8 cellular contexts compared by ENCODE assay signal in the genomic region with DNA sequence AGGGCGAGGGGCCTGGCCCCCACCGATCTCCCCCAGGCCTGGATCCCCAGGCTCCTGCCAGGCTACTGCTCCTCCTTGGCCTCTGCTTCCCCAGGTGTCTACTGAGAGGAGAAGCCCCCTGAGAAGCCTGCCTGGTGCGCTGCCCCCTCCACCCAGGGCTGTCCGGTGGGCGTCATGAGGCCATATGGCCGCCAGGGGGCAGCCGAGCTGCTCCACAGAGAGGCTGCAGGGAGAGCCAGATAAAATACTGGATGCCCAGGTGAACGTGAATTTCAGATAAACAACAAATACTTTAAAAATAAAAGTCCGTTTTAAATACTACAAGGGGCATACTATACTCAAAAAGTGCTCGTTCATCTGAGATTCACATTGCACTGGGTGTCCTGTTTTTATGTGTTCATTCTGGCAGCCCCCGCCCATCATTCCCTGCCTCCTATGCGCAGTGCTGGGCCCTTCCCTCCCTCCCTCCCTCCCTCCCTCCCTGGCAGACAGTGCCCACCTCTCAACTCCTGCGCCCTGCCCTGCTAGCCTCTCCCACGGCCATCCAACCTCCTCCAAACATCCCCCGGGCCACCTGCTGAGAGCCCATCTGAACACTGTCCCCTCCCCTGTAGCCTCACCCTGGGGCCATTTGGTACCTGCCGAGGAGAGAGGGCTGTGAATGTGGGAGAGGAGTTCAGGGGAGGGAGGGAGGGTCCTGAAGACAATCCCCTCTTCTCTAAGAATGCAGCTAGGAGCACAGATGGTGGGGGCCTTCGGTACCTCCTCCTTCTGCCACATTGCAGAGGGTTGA.
DNase-seq lines count a peak whose midpoint lies in the region; ATAC-seq lines count a peak whose summit lies in the region.

No MANE protein-coding gene starts in this region.

- H3K27ac ChIP-seq in caudate nucleus (ENCODE audit: low read depth, low read length) = no peak overlapping the region

- peak; percentile 39 to 76 (median 54) for DNase-seq in NCI-H1417 (lab: John Stamatoyannopoulos, UW)
- no peak for DNase-seq in NCI-H1417 treated with DMSO at 0.1 percent for 48 hours (lab: John Stamatoyannopoulos, UW)
- DNase-seq in NCI-H146 treated with DMSO at 0.1 percent for 48 hours (lab: John Stamatoyannopoulos, UW; ENCODE audit: unreplicated experiment) = peak; percentile 8
- peak; percentile 55 to 63 for DNase-seq in activated CD4-positive, alpha-beta T cell treated with anti-CD3 and anti-CD28 coated beads for 24 hours (ENCODE audit: low read depth in 2 of 2)
- DNase-seq in caudate nucleus (lab: John Stamatoyannopoulos, UW) = peak in 43 of 61 donors; percentile 9 to 70 (median 29)
- DNase-seq in left kidney (ENCODE audit: low read depth, low spot score) = peak; percentile 82
- DNase-seq in stimulated activated CD4-positive, alpha-beta T cell treated with anti-CD3 and anti-CD28 coated beads, Interleukin-4, amount 100 ng/mL, for 4 hours = peak; percentile 48 to 73

- no peak for ATAC-seq in GM19324 (IDR thresholded peaks at IDR 0.05; ENCODE audit: low FRiP score, unreplicated experiment)
